Comparison of ENCODE assay signal across 10 cellular contexts in the genomic region with DNA sequence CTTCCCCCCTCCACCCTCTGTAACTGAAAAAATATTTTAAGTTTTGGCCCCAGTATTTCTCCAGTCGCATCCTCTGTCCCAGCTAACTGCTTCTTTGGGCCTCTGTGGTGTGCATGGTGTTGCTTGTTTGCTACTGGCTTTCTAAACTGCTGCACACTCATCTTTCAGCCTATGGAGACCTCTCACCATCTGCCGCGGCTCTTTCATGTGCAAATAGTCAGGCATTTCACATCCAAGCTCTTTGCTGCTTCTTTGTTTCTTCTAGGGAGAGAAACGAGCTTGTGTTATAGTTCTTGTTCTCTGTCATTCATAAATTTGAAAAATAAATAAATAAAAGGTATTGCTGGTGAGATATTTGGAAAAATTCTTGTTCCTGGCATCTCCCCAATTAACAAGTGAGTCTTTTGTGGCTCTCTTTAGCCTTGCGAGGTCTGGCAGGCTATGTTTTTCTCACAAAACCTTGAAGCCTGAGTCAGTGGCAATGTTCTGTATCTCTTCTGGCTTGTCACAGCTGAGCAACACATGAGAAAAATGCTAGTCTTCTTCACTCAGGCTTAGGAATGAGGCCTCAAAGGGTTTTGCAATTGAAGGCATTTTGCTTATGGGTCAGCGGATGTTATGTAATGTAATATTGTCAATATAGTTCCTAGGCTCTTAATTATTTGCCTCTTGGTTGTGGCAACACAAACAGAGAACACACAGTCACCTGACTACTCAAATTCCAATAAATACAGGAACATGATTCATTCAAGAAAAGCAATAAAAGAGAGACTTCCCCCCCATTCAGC.
DNase-seq lines count a peak whose midpoint lies in the region; TF ChIP-seq lines count a peak whose summit lies in the region.
"Had no signal": no experiment of that assay in that cellular context is flagged by ENCODE, and none has a peak within 500 bp of the region (broad histone marks: within the 10 kb centered on the region; RNA-seq: fewer than 3 reads in every experiment).

No MANE protein-coding gene starts in this region.

- DNase-seq in HFFc6 (peak; percentile 99), T1000 (lab: John Stamatoyannopoulos, UW) (peak; percentile 76), glutamatergic neuron (peak; percentile 53), retina (peak; percentile 65), Ammon's horn (ENCODE audit: low spot score) (no peak), SHP77 treated with DMSO at 0.1 percent for 48 hours (lab: John Stamatoyannopoulos, UW) (no peak), NCI-H187 treated with DMSO at 0.1 percent for 48 hours (lab: John Stamatoyannopoulos, UW) (no peak)
- DNase-seq in activated effector memory CD4-positive, alpha-beta T cell treated with anti-CD3 and anti-CD28 coated beads, Interleukin-2, amount 50 U/mL, for 16 hours: no peak
- DNase-seq: activated T-cell treated with anti-CD3 and anti-CD28 coated beads, Interleukin-2, amount 50 U/mL, for 4 hours; NCI-H1436 treated with DMSO at 0.1 percent for 48 hours had no signal

- H3K9me3 Mint-ChIP-seq in HFFc6 (peaks cover 7% of the 10 kb centered on the region; the same call in 1 of the 2 replicates), glutamatergic neuron (ENCODE audit: unreplicated experiment) (peaks cover 2% of the 10 kb centered on the region)

- H3K27ac Mint-ChIP-seq in HFFc6 (peak overlapping the region; percentile 89), glutamatergic neuron (ENCODE audit: unreplicated experiment) (peak overlapping the region; percentile 86)

- H3K36me3 Mint-ChIP-seq in HFFc6 (ENCODE audit: low read depth) (peaks cover 9% of the 10 kb centered on the region; the same call in 1 of the 2 replicates), glutamatergic neuron (ENCODE audit: unreplicated experiment) (peaks cover 9% of the 10 kb centered on the region)

- peaks cover 7% of the 10 kb centered on the region; the same call in 1 of the 2 replicates for H3K27me3 Mint-ChIP-seq in HFFc6 (ENCODE audit: insufficient read depth)
- H3K27me3 Mint-ChIP-seq in glutamatergic neuron (ENCODE audit: unreplicated experiment): peaks cover 5% of the 10 kb centered on the region

- H3K4me3 Mint-ChIP-seq in HFFc6 (peak overlapping the region; percentile 41), glutamatergic neuron (ENCODE audit: unreplicated experiment) (no peak overlapping the region)
- H3K4me3 Mint-ChIP-seq: activated T-cell treated with anti-CD3 and anti-CD28 coated beads, Interleukin-2, amount 50 U/mL, for 4 hours had no signal

- TF ChIP-seq CTCF in HFFc6 (IDR thresholded peaks at IDR 0.05) (no peak), glutamatergic neuron (IDR thresholded peaks at IDR 0.05; ENCODE audit: partially characterized antibody, unreplicated experiment) (no peak)

- H3K4me1 Mint-ChIP-seq in HFFc6 (ENCODE audit: low read depth) (peaks cover 25% of the 10 kb centered on the region), glutamatergic neuron (ENCODE audit: low read depth, unreplicated experiment) (peaks cover 14% of the 10 kb centered on the region)

Comparison
In these comparisons a context has a peak if more than half of its experiments do, and no peak if none do; other contexts are left out.
1. DNase-seq: peak in HFFc6 (single experiment), T1000 (single experiment), glutamatergic neuron (single experiment) and retina (single experiment); none in activated effector memory CD4-positive, alpha-beta T cell treated with anti-CD3 and anti-CD28 coated beads, Interleukin-2, amount 50 U/mL, for 16 hours (single experiment), Ammon's horn (single experiment), SHP77 treated with DMSO at 0.1 percent for 48 hours (single experiment) and NCI-H187 treated with DMSO at 0.1 percent for 48 hours (single experiment).